ENCODE assay signal across 1 cellular context in genomic region chr1:179226749-179227148, GRCh38.
TF ChIP-seq lines count a peak whose summit lies in the region.

No MANE protein-coding gene starts in this region.

TF ChIP-seq in HepG2, 621 proteins besides CTCF, POLR2A, EP300 and RAD21 (continues in another document):
- TF ChIP-seq ZNF567 (CRISPR knock-in tag; IDR thresholded peaks at IDR 0.05; ENCODE audit: borderline replicate concordance) (no peak), FOXA1 (IDR thresholded peaks at IDR 0.05) (no peak), FOXA1 (CRISPR knock-in tag; IDR thresholded peaks at IDR 0.05) (peak; percentile 41; the same call in 1 of the 2 replicates), ZNF331 (CRISPR knock-in tag; IDR thresholded peaks at IDR 0.05) (0 out of 2 replicates have a peak, but pooled peaks have one; percentile 24), TCF7 (IDR thresholded peaks at IDR 0.05; ENCODE audit: low read depth) (peak; percentile 47; the same call in 1 of the 2 replicates), RNF2 (conservative IDR thresholded peaks at IDR 0.05; ENCODE audit: low read depth) (no peak), DNMT3B (CRISPR knock-in tag; conservative IDR thresholded peaks at IDR 0.05) (no peak), ZMYM3 (CRISPR knock-in tag; IDR thresholded peaks at IDR 0.05) (peak; percentile 44; the same call in 1 of the 2 replicates), MIXL1 (CRISPR knock-in tag; IDR thresholded peaks at IDR 0.05) (0 out of 2 replicates have a peak, but pooled peaks have one; percentile 45), SAP130 (CRISPR knock-in tag; IDR thresholded peaks at IDR 0.05; ENCODE audit: low read depth) (peak; percentile 44), CREM (IDR thresholded peaks at IDR 0.05) (peak; percentile 49; the same call in 1 of the 2 replicates), CREM (CRISPR knock-in tag; IDR thresholded peaks at IDR 0.05) (no peak), SRF (IDR thresholded peaks at IDR 0.05; ENCODE audit: low read depth, low read length) (no peak), RFXAP (CRISPR knock-in tag; IDR thresholded peaks at IDR 0.05; ENCODE audit: borderline replicate concordance) (no peak), HOXA3 (CRISPR knock-in tag; IDR thresholded peaks at IDR 0.05) (no peak), KLF16 (CRISPR knock-in tag; IDR thresholded peaks at IDR 0.05) (no peak), HNF4G (IDR thresholded peaks at IDR 0.05; ENCODE audit: borderline replicate concordance, low read depth, low read length) (peak; percentile 65), HNF4G (CRISPR knock-in tag; IDR thresholded peaks at IDR 0.05; ENCODE audit: borderline replicate concordance, low read depth) (no peak), HOMEZ (CRISPR knock-in tag; IDR thresholded peaks at IDR 0.05; ENCODE audit: low read depth) (0 out of 2 replicates have a peak, but pooled peaks have one; percentile 36), ZNF280D (CRISPR knock-in tag; IDR thresholded peaks at IDR 0.05) (0 out of 2 replicates have a peak, but pooled peaks have one; percentile 30), NCOA2 (CRISPR knock-in tag; IDR thresholded peaks at IDR 0.05) (peak; percentile 53; the same call in 1 of the 2 replicates), FOXJ3 (CRISPR knock-in tag; IDR thresholded peaks at IDR 0.05; ENCODE audit: borderline replicate concordance) (peak; percentile 57; the same call in 1 of the 2 replicates), ASH2L (IDR thresholded peaks at IDR 0.05; ENCODE audit: insufficient read length, low read depth, low read length) (peak; percentile 13), BCLAF1 (IDR thresholded peaks at IDR 0.05) (no peak), ZNF24 (IDR thresholded peaks at IDR 0.05) (peak; percentile 65; the same call in 1 of the 2 replicates), THRA (CRISPR knock-in tag; IDR thresholded peaks at IDR 0.05; ENCODE audit: borderline replicate concordance) (peak; percentile 50; the same call in 1 of the 2 replicates), KAT8 (CRISPR knock-in tag; IDR thresholded peaks at IDR 0.05) (peak; percentile 12; the same call in 1 of the 2 replicates), PPARG (CRISPR knock-in tag; conservative IDR thresholded peaks at IDR 0.05) (0 out of 2 replicates have a peak, but pooled peaks have one; percentile 29), TFDP2 (CRISPR knock-in tag; IDR thresholded peaks at IDR 0.05) (no peak), ZNF362 (CRISPR knock-in tag; IDR thresholded peaks at IDR 0.05; ENCODE audit: borderline replicate concordance) (peak; percentile 74; the same call in 1 of the 2 replicates), ZNF33A (CRISPR knock-in tag; IDR thresholded peaks at IDR 0.05; ENCODE audit: borderline replicate concordance) (no peak), HMGXB3 (CRISPR knock-in tag; IDR thresholded peaks at IDR 0.05; ENCODE audit: borderline replicate concordance) (peak; percentile 89; the same call in 1 of the 2 replicates), ZNF383 (CRISPR knock-in tag; IDR thresholded peaks at IDR 0.05; ENCODE audit: borderline replicate concordance) (no peak), KDM1A (CRISPR knock-in tag; IDR thresholded peaks at IDR 0.05) (0 out of 2 replicates have a peak, but pooled peaks have one; percentile 54), RXRB (CRISPR knock-in tag; IDR thresholded peaks at IDR 0.05; ENCODE audit: borderline replicate concordance) (0 out of 2 replicates have a peak, but pooled peaks have one; percentile 29), HNF4A (CRISPR knock-in tag; IDR thresholded peaks at IDR 0.05) (peak; percentile 87), ZNF678 (CRISPR knock-in tag; IDR thresholded peaks at IDR 0.05) (no peak), NCOR1 (IDR thresholded peaks at IDR 0.05; ENCODE audit: borderline replicate concordance, low read length) (peak; percentile 87), SP5 (CRISPR knock-in tag; IDR thresholded peaks at IDR 0.05; ENCODE audit: borderline replicate concordance, low read depth) (peak; percentile 44; the same call in 1 of the 2 replicates), E2F2 (CRISPR knock-in tag; IDR thresholded peaks at IDR 0.05; ENCODE audit: borderline replicate concordance) (no peak), RCOR2 (CRISPR knock-in tag; IDR thresholded peaks at IDR 0.05) (peak; percentile 79), CBX2 (IDR thresholded peaks at IDR 0.05; ENCODE audit: low read depth, low read length) (no peak), CBX2 (CRISPR knock-in tag; IDR thresholded peaks at IDR 0.05; ENCODE audit: low read depth) (no peak), BCL6 (CRISPR knock-in tag; IDR thresholded peaks at IDR 0.05) (0 out of 2 replicates have a peak, but pooled peaks have one; percentile 52), TEAD3 (CRISPR knock-in tag; optimal IDR thresholded peaks at IDR 0.05; ENCODE audit: borderline replicate concordance) (peak; percentile 49), ZNF629 (CRISPR knock-in tag; conservative IDR thresholded peaks at IDR 0.05) (peak; percentile 45), ZNF761 (CRISPR knock-in tag; conservative IDR thresholded peaks at IDR 0.05) (0 out of 2 replicates have a peak, but pooled peaks have one; percentile 23), CCAR2 (optimal IDR thresholded peaks at IDR 0.05; ENCODE audit: low read depth, low read length) (no peak)
